31 cellular contexts compared by ENCODE assay signal in the genomic region with DNA sequence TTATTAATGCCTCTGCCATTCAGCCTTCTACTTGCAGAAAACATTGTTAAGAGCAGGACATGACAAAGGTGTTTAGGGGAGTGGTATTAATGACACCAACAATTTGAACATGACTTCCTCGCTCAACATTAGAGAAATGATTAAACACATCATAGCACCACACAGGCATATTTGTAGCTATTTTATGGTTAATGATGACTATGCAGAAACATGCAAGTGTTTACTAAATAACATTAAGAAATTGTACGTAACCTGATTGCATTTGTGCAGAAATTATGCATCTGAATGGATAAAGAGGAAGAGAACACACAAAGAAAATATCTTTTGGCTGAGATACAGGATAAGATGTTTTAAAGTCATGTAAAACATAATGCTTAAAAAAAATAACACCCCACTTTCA.
"Had no signal": no experiment of that assay in that cellular context is flagged by ENCODE, and none has a peak within 500 bp of the region (broad histone marks: within the 10 kb centered on the region; RNA-seq: fewer than 3 reads in every experiment).

No MANE protein-coding gene starts in this region.

- H3K27me3 Mint-ChIP-seq: stimulated activated memory B cell treated with anti-CD40 and anti-IgM and Interleukin-4, amounts not matched to agents 10 μg/mL and 1 μg/mL and 100 μg/mL, for 72 hours; stimulated activated naive CD8-positive, alpha-beta T cell treated with anti-CD3 and anti-CD28 coated beads, Interleukin-15, amount 100 ng/mL, for 72 hours; type B pancreatic cell had no signal

- H3K4me1 ChIP-seq: parathyroid adenoma, transverse colon, upper lobe of right lung had no signal

- H3K9ac ChIP-seq: neural progenitor cell, parathyroid adenoma had no signal

- H3K9me3 ChIP-seq: ovary, psoas muscle, spleen, suprapubic skin, testis, tibial artery, transverse colon, upper lobe of right lung, uterus had no signal

- H3K79me2 ChIP-seq: parathyroid adenoma had no signal

- H2AFZ ChIP-seq: neural progenitor cell, parathyroid adenoma had no signal

- H3K4me3 ChIP-seq: neural progenitor cell, ovary, psoas muscle, skin epidermis, smooth muscle cell, spleen, suprapubic skin, testis, tibial artery, transverse colon, upper lobe of right lung, uterus had no signal

- H3K27ac Mint-ChIP-seq: natural killer cell; neural progenitor cell; progenitor cell of endocrine pancreas; stimulated activated memory B cell treated with anti-CD40 and anti-IgM and Interleukin-4, amounts not matched to agents 10 μg/mL and 1 μg/mL and 100 μg/mL, for 72 hours; stimulated activated naive CD8-positive, alpha-beta T cell treated with anti-CD3 and anti-CD28 coated beads, Interleukin-15, amount 100 ng/mL, for 72 hours; type B pancreatic cell had no signal

- ATAC-seq: natural killer cell; psoas muscle; right cardiac atrium; sciatic nerve; stimulated activated memory B cell treated with anti-CD40 and anti-IgM and Interleukin-4, amounts not matched to agents 10 μg/mL and 1 μg/mL and 100 μg/mL, for 72 hours; stimulated activated naive CD8-positive, alpha-beta T cell treated with anti-CD3 and anti-CD28 coated beads, Interleukin-15, amount 100 ng/mL, for 72 hours; stimulated activated naive CD8-positive, alpha-beta T cell treated with anti-CD3 and anti-CD28 coated beads, Interleukin-15, Interleukin-2, amounts not matched to agents 100 U/mL and 50 U/mL, for 24 hours; upper lobe of right lung had no signal

- H3K27ac ChIP-seq: neural progenitor cell, ovary, parathyroid adenoma, psoas muscle, skin epidermis, spleen, suprapubic skin, testis, tibial artery, transverse colon, upper lobe of right lung had no signal

- H3K4me3 Mint-ChIP-seq: natural killer cell; nephron; neural progenitor cell; stimulated activated memory B cell treated with anti-CD40 and anti-IgM and Interleukin-4, amounts not matched to agents 10 μg/mL and 1 μg/mL and 100 μg/mL, for 72 hours; stimulated activated naive CD8-positive, alpha-beta T cell treated with anti-CD3 and anti-CD28 coated beads, Interleukin-15, amount 100 ng/mL, for 72 hours; type B pancreatic cell had no signal

- H3K36me3 ChIP-seq: neural progenitor cell, ovary, spleen, suprapubic skin, tibial artery, transverse colon, upper lobe of right lung, uterus had no signal

- H3K36me3 Mint-ChIP-seq: natural killer cell; neural progenitor cell; stimulated activated memory B cell treated with anti-CD40 and anti-IgM and Interleukin-4, amounts not matched to agents 10 μg/mL and 1 μg/mL and 100 μg/mL, for 72 hours; type B pancreatic cell had no signal

- H3K4me1 Mint-ChIP-seq: natural killer cell; stimulated activated memory B cell treated with anti-CD40 and anti-IgM and Interleukin-4, amounts not matched to agents 10 μg/mL and 1 μg/mL and 100 μg/mL, for 72 hours; stimulated activated naive CD8-positive, alpha-beta T cell treated with anti-CD3 and anti-CD28 coated beads, Interleukin-15, amount 100 ng/mL, for 72 hours had no signal

- H3K27me3 ChIP-seq: neural progenitor cell, ovary, spleen, suprapubic skin, testis, tibial artery, transverse colon, upper lobe of right lung, uterus had no signal

- DNase-seq: natural killer cell; occipital lobe; ovary; posterior cingulate gyrus; psoas muscle; right cardiac atrium; spleen; stimulated activated CD4-positive, alpha-beta T cell treated with anti-CD3 and anti-CD28 coated beads, Interleukin-12 subunit alpha, Interleukin-12 subunit beta, amount 100 ng/mL, for 4 hours; stimulated activated CD4-positive, alpha-beta T cell treated with anti-CD3 and anti-CD28 coated beads, Interleukin-1b, Interleukin-23, amount 100 ng/mL, for 48 hours; stimulated activated CD4-positive, alpha-beta T cell treated with anti-CD3 and anti-CD28 coated beads, Interleukin-4, amount 100 ng/mL, for 1 hour; stimulated activated CD4-positive, alpha-beta T cell treated with anti-CD3 and anti-CD28 coated beads, Interleukin-4, amount 100 ng/mL, for 4 hours; stimulated activated CD8-positive, alpha-beta memory T cell treated with anti-CD3 and anti-CD28 coated beads, Interleukin-4, amount 100 ng/mL, for 48 hours; stimulated activated naive CD4-positive, alpha-beta T cell; stimulated activated naive CD8-positive, alpha-beta T cell treated with anti-CD3 and anti-CD28 coated beads, Interleukin-15, amount 100 ng/mL, for 72 hours; stimulated activated naive CD8-positive, alpha-beta T cell treated with anti-CD3 and anti-CD28 coated beads, Interleukin-15, Interleukin-2, amounts not matched to agents 100 U/mL and 50 U/mL, for 24 hours; substantia nigra; testis; tibial artery; transverse colon; upper lobe of right lung; uterus had no signal

- H3K4me2 ChIP-seq: neural progenitor cell, smooth muscle cell had no signal
